In the genomic region with DNA sequence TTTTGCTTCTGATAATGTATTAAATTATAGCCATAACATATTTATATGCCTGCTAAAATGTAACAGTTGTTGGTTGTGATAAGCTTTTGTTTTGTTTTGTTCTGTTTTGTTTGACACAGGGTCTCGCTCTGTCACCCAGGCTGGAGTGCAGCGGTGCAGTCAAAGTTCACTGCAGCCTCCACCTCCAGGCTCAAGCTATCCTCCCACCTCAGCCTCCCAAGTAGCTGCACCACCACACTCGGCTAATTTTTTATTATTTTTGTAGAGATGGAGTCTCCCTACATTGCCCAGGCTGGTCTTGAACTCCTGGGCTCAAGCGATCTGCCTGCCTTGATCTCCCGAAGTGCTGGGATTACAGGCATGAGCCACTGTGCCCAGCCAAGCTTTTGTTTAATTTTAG, we compare ENCODE assay signal across 30 cellular contexts.
"Had no signal": no experiment of that assay in that cellular context is flagged by ENCODE, and none has a peak within 500 bp of the region (broad histone marks: within the 10 kb centered on the region; RNA-seq: fewer than 3 reads in every experiment).

No MANE protein-coding gene starts in this region.

- H3K9me3 Mint-ChIP-seq: dendritic cell treated with granulocyte-macrophage colony-stimulating factor and Interleukin-4, amounts not matched to agents 40 ng/mL and 50 ng/mL, for 4 days; endodermal cell; immature natural killer cell; natural killer cell; stimulated activated memory B cell treated with anti-CD40 and anti-IgM and Interleukin-4, amounts not matched to agents 10 μg/mL and 1 μg/mL and 100 μg/mL, for 72 hours had no signal

- ATAC-seq: esophagus mucosa; left ventricle myocardium superior; lower lobe of right lung; natural killer cell; right cardiac atrium; stimulated activated memory B cell treated with anti-CD40 and anti-IgM and Interleukin-4, amounts not matched to agents 10 μg/mL and 1 μg/mL and 100 μg/mL, for 72 hours; upper lobe of right lung had no signal

- DNase-seq: colonic mucosa; effector CD8-positive, alpha-beta T cell; endodermal cell; foreskin fibroblast; glutamatergic neuron; hypothalamus; immature natural killer cell; islet precursor cell; kidney glomerular epithelial cell; left colon; left ventricle myocardium superior; lower lobe of right lung; natural killer cell; occipital lobe; ovary; posterior cingulate gyrus; psoas muscle; right cardiac atrium; spleen; stimulated activated CD4-positive, alpha-beta T cell treated with anti-CD3 and anti-CD28 coated beads, Interleukin-4, amount 100 ng/mL, for 4 hours; substantia nigra; testis; transverse colon; upper lobe of right lung; uterus had no signal

- H3K4me3 Mint-ChIP-seq: dendritic cell treated with granulocyte-macrophage colony-stimulating factor and Interleukin-4, amounts not matched to agents 40 ng/mL and 50 ng/mL, for 4 days; endodermal cell; immature natural killer cell; natural killer cell; stimulated activated memory B cell treated with anti-CD40 and anti-IgM and Interleukin-4, amounts not matched to agents 10 μg/mL and 1 μg/mL and 100 μg/mL, for 72 hours had no signal

- H3K27ac ChIP-seq: epithelial cell of prostate, lower lobe of right lung, ovary, psoas muscle, spleen, testis, upper lobe of right lung, uterus had no signal

- H3K36me3 Mint-ChIP-seq: natural killer cell had no signal

- H3K27me3 Mint-ChIP-seq: dendritic cell treated with granulocyte-macrophage colony-stimulating factor and Interleukin-4, amounts not matched to agents 40 ng/mL and 50 ng/mL, for 4 days; stimulated activated memory B cell treated with anti-CD40 and anti-IgM and Interleukin-4, amounts not matched to agents 10 μg/mL and 1 μg/mL and 100 μg/mL, for 72 hours had no signal

- H3K4me3 ChIP-seq: colonic mucosa, lower lobe of right lung, ovary, psoas muscle, skin epidermis, spleen, testis, transverse colon, upper lobe of right lung, uterus had no signal

- H3K36me3 ChIP-seq: colonic mucosa, lower lobe of right lung, ovary, transverse colon, upper lobe of right lung, uterus had no signal

- H3K27me3 ChIP-seq: colonic mucosa, ovary, spleen, testis, transverse colon, upper lobe of right lung, uterus had no signal

- H3K9me3 ChIP-seq: colonic mucosa, lower lobe of right lung, ovary, psoas muscle, spleen, testis, transverse colon, upper lobe of right lung, uterus had no signal

- H3K27ac Mint-ChIP-seq: dendritic cell treated with granulocyte-macrophage colony-stimulating factor and Interleukin-4, amounts not matched to agents 40 ng/mL and 50 ng/mL, for 4 days; stimulated activated memory B cell treated with anti-CD40 and anti-IgM and Interleukin-4, amounts not matched to agents 10 μg/mL and 1 μg/mL and 100 μg/mL, for 72 hours had no signal
